In the genomic region with DNA sequence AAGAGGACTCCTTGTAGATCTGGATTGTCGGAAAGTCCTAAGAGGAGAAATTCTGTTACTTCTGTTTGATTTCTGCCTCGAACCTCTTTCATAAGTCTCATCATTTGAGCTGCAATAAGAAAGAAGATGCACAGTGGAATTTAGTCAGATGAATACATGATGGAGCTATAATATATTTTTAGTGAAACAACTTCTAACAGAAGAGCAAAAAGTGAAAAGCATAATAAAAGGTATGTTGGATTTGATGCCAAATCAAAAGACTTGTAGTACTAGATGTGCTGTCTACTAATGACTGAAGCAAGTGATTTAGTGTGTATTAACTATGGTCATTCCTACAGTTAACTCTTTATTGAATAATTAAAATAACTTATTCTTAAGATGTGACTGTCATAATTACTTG, we compare ENCODE assay signal across 41 cellular contexts. TPM values are rescaled to one million over a fixed set of nuclear protein-coding genes. Genes with fewer than 3 reads are reported as not detected.
"Had no signal": no experiment of that assay in that cellular context is flagged by ENCODE, and none has a peak within 500 bp of the region (broad histone marks: within the 10 kb centered on the region; RNA-seq: fewer than 3 reads in every experiment).

A gene (minus strand): TSS at position 101 of the 400 bp plus-strand sequence. CDS start 0 bp downstream, at position 101.

- H3K27me3 Mint-ChIP-seq: activated naive CD4-positive, alpha-beta T cell treated with anti-CD3 and anti-CD28 coated beads, Interleukin-2, amount 10 ng/mL, durations not matched to agents 7 days and 5 days; activated naive CD4-positive, alpha-beta T cell treated with anti-CD3 and anti-CD28 coated beads, Interleukin-2, amount 50 U/mL, for 24 hours; activated naive CD8-positive, alpha-beta T cell; activated naive CD8-positive, alpha-beta T cell treated with anti-CD3 and anti-CD28 coated beads for 36 hours; activated T-cell treated with anti-CD3 and anti-CD28 coated beads, Interleukin-2, amount 50 U/mL, for 24 hours; activated T-helper 17 cell treated with anti-CD3 and anti-CD28 coated beads, Interleukin-2, amount 50 U/mL, for 72 hours; central memory CD8-positive, alpha-beta T cell had no signal

- DNase-seq: activated effector memory CD4-positive, alpha-beta T cell treated with anti-CD3 and anti-CD28 coated beads, Interleukin-2, amount 50 U/mL, for 16 hours; activated effector memory CD4-positive, alpha-beta T cell treated with Interleukin-2 at 50 U/mL for 16 hours; activated gamma-delta T cell; activated gamma-delta T cell treated with Interleukin-2 at 50 U/mL for 16 hours; activated naive CD4-positive, alpha-beta T cell; activated naive CD4-positive, alpha-beta T cell treated with anti-CD3 and anti-CD28 coated beads for 36 hours; activated naive CD4-positive, alpha-beta T cell treated with anti-CD3 and anti-CD28 coated beads, Interleukin-2, amount 10 ng/mL, durations not matched to agents 7 days and 5 days; activated naive CD4-positive, alpha-beta T cell treated with anti-CD3 and anti-CD28 coated beads, Interleukin-2, amount 50 U/mL, for 16 hours; activated naive CD4-positive, alpha-beta T cell treated with Interleukin-2 at 50 U/mL for 16 hours; activated naive CD8-positive, alpha-beta T cell treated with anti-CD3 and anti-CD28 coated beads for 36 hours; activated T-cell treated with anti-CD3 and anti-CD28 coated beads, Interleukin-2, amount 50 U/mL, for 1 hour; activated T-cell treated with anti-CD3 and anti-CD28 coated beads, Interleukin-2, amount 50 U/mL, for 24 hours; activated T-cell treated with anti-CD3 and anti-CD28 coated beads, Interleukin-2, amount 50 U/mL, for 4 hours; activated T-cell treated with anti-CD3 and anti-CD28 coated beads, Interleukin-2, amount 50 U/mL, for 48 hours; activated T-cell treated with anti-CD3 and anti-CD28 coated beads, Interleukin-2, amount 50 U/mL, for 72 hours; adrenal gland; amniotic stem cell; amygdala; anterior cingulate cortex; aorta; body of pancreas; brain microvascular endothelial cell; caudate nucleus; central memory CD4-positive, alpha-beta T cell; cerebellar nuclear complex had no signal

- H3K4me3 Mint-ChIP-seq: activated naive CD4-positive, alpha-beta T cell treated with anti-CD3 and anti-CD28 coated beads for 36 hours; activated naive CD4-positive, alpha-beta T cell treated with anti-CD3 and anti-CD28 coated beads, Interleukin-2, amount 10 ng/mL, durations not matched to agents 7 days and 5 days; activated naive CD4-positive, alpha-beta T cell treated with anti-CD3 and anti-CD28 coated beads, Interleukin-2, amount 50 U/mL, for 24 hours; activated naive CD8-positive, alpha-beta T cell; activated naive CD8-positive, alpha-beta T cell treated with anti-CD3 and anti-CD28 coated beads for 36 hours; activated T-cell treated with anti-CD3 and anti-CD28 coated beads, Interleukin-2, amount 50 U/mL, for 24 hours; activated T-cell treated with anti-CD3 and anti-CD28 coated beads, Interleukin-2, amount 50 U/mL, for 4 hours; activated T-cell treated with anti-CD3 and anti-CD28 coated beads, Interleukin-2, amount 50 U/mL, for 72 hours; activated T-helper 1 cell treated with anti-CD3 and anti-CD28 coated beads, Interleukin-12 subunit alpha, Interleukin-12 subunit beta, Interleukin-2, Interleukin-4 antibody, amounts not matched to agents 30 ng/mL and 10 ng/mL and 1 ng/mL, durations not matched to agents 14 hours and 24 hours and 36 hours; activated T-helper 17 cell treated with anti-CD3 and anti-CD28 coated beads, Interleukin-2, amount 50 U/mL, for 72 hours; brain; central memory CD8-positive, alpha-beta T cell had no signal

- H3K4me1 Mint-ChIP-seq: activated naive CD4-positive, alpha-beta T cell treated with anti-CD3 and anti-CD28 coated beads, Interleukin-2, amount 10 ng/mL, durations not matched to agents 7 days and 5 days; activated naive CD4-positive, alpha-beta T cell treated with anti-CD3 and anti-CD28 coated beads, Interleukin-2, amount 50 U/mL, for 24 hours; activated naive CD8-positive, alpha-beta T cell treated with anti-CD3 and anti-CD28 coated beads for 36 hours; activated T-helper 17 cell treated with anti-CD3 and anti-CD28 coated beads, Interleukin-2, amount 50 U/mL, for 72 hours; brain; central memory CD8-positive, alpha-beta T cell had no signal

- H3K27ac Mint-ChIP-seq: activated naive CD4-positive, alpha-beta T cell treated with anti-CD3 and anti-CD28 coated beads for 36 hours; activated naive CD4-positive, alpha-beta T cell treated with anti-CD3 and anti-CD28 coated beads, Interleukin-2, amount 10 ng/mL, durations not matched to agents 7 days and 5 days; activated naive CD4-positive, alpha-beta T cell treated with anti-CD3 and anti-CD28 coated beads, Interleukin-2, amount 50 U/mL, for 24 hours; activated naive CD4-positive, alpha-beta T cell treated with anti-CD3 and anti-CD28 coated beads, Interleukin-2, amount 50 U/mL, for 72 hours; activated naive CD8-positive, alpha-beta T cell; activated naive CD8-positive, alpha-beta T cell treated with anti-CD3 and anti-CD28 coated beads for 36 hours; activated T-cell treated with anti-CD3 and anti-CD28 coated beads, Interleukin-2, amount 50 U/mL, for 24 hours; activated T-cell treated with anti-CD3 and anti-CD28 coated beads, Interleukin-2, amount 50 U/mL, for 72 hours; activated T-helper 1 cell treated with anti-CD3 and anti-CD28 coated beads, Interleukin-12 subunit alpha, Interleukin-12 subunit beta, Interleukin-2, Interleukin-4 antibody, amounts not matched to agents 30 ng/mL and 10 ng/mL and 1 ng/mL, durations not matched to agents 14 hours and 24 hours and 36 hours; activated T-helper 17 cell treated with anti-CD3 and anti-CD28 coated beads, Interleukin-2, amount 50 U/mL, for 72 hours; activated T-helper 2 cell treated with anti-CD3 and anti-CD28 coated beads, Interferon-gamma antibody, Interleukin-2, Interleukin-4, amounts not matched to agents 10 μg/mL and 5 μg/mL and 100 μg/mL, durations not matched to agents 14 hours and 24 hours and 36 hours; brain had no signal

- H3K9me3 Mint-ChIP-seq: activated naive CD4-positive, alpha-beta T cell treated with anti-CD3 and anti-CD28 coated beads for 36 hours; activated naive CD4-positive, alpha-beta T cell treated with anti-CD3 and anti-CD28 coated beads, Interleukin-2, amount 50 U/mL, for 24 hours; brain had no signal

- H3K36me3 Mint-ChIP-seq: activated naive CD4-positive, alpha-beta T cell treated with anti-CD3 and anti-CD28 coated beads, Interleukin-2, amount 10 ng/mL, durations not matched to agents 7 days and 5 days; activated naive CD4-positive, alpha-beta T cell treated with anti-CD3 and anti-CD28 coated beads, Interleukin-2, amount 50 U/mL, for 24 hours; activated naive CD4-positive, alpha-beta T cell treated with anti-CD3 and anti-CD28 coated beads, Interleukin-2, amount 50 U/mL, for 72 hours; activated naive CD8-positive, alpha-beta T cell; activated naive CD8-positive, alpha-beta T cell treated with anti-CD3 and anti-CD28 coated beads for 36 hours; brain had no signal

- ATAC-seq: activated naive CD4-positive, alpha-beta T cell treated with anti-CD3 and anti-CD28 coated beads, Interleukin-2, amount 50 U/mL, for 72 hours; activated T-cell treated with anti-CD3 and anti-CD28 coated beads, Interleukin-2, amount 50 U/mL, for 4 hours; activated T-cell treated with anti-CD3 and anti-CD28 coated beads, Interleukin-2, amount 50 U/mL, for 72 hours; activated T-helper 17 cell treated with anti-CD3 and anti-CD28 coated beads, Interleukin-2, amount 50 U/mL, for 72 hours; body of pancreas had no signal

RNA-seq across cellular contexts. Expression of the gene that starts here (rescaled TPM):
- total RNA-seq: activated naive CD4-positive, alpha-beta T cell treated with anti-CD3 and anti-CD28 coated beads for 36 hours; activated naive CD4-positive, alpha-beta T cell treated with anti-CD3 and anti-CD28 coated beads, Interleukin-2, amount 50 U/mL, for 72 hours; activated naive CD8-positive, alpha-beta T cell treated with anti-CD3 and anti-CD28 coated beads for 36 hours; activated T-cell treated with anti-CD3 and anti-CD28 coated beads, Interleukin-2, amount 50 U/mL, for 4 hours; activated T-cell treated with anti-CD3 and anti-CD28 coated beads, Interleukin-2, amount 50 U/mL, for 72 hours; activated T-helper 1 cell treated with anti-CD3 and anti-CD28 coated beads, Interleukin-12 subunit alpha, Interleukin-12 subunit beta, Interleukin-2, Interleukin-4 antibody, amounts not matched to agents 30 ng/mL and 10 ng/mL and 1 ng/mL, durations not matched to agents 14 hours and 24 hours and 36 hours; activated T-helper 17 cell treated with anti-CD3 and anti-CD28 coated beads, Interleukin-2, amount 50 U/mL, for 72 hours; activated T-helper 2 cell treated with anti-CD3 and anti-CD28 coated beads, Interferon-gamma antibody, Interleukin-2, Interleukin-4, amounts not matched to agents 10 μg/mL and 5 μg/mL and 100 μg/mL, durations not matched to agents 14 hours and 24 hours and 36 hours; adrenal gland; aorta; ascending aorta; astrocyte; body of pancreas; breast epithelium; bronchial epithelial cell; cardiac muscle cell; cardiac septum; cerebellum; chondrocyte had no signal
